In genomic region chr4:134027931-134028330, GRCh38 we compare ENCODE assay signal across 1 cellular context.
TF ChIP-seq lines count a peak whose summit lies in the region.

No MANE protein-coding gene starts in this region.

TF ChIP-seq in GM23338, 12 proteins besides CTCF, POLR2A, EP300 and RAD21 (continued from another document):
- TF ChIP-seq REST (IDR thresholded peaks at IDR 0.05; ENCODE audit: unreplicated experiment) = no peak
